18 cellular contexts compared by ENCODE assay signal in genomic region chr3:121803921-121804320, GRCh38. TPM values are rescaled to one million over a fixed set of nuclear protein-coding genes. Genes with fewer than 3 reads are reported as not detected.
DNase-seq lines count a peak whose midpoint lies in the region; ATAC-seq and TF ChIP-seq lines count a peak whose summit lies in the region.
"Had no signal": no experiment of that assay in that cellular context is flagged by ENCODE, and none has a peak within 500 bp of the region (broad histone marks: within the 10 kb centered on the region; RNA-seq: fewer than 3 reads in every experiment).

No MANE protein-coding gene starts in this region.

- no peak overlapping the region for H4K8ac ChIP-seq in mesenchymal stem cell (ENCODE audit: low read length)

- no peak overlapping the region for H3K9ac ChIP-seq in mesenchymal stem cell (ENCODE audit: low read length)

- no peaks in the 10 kb centered on the region for H3K9me3 Mint-ChIP-seq in activated T-cell treated with anti-CD3 and anti-CD28 coated beads, Interleukin-2, amount 50 U/mL, for 72 hours
- H3K9me3 Mint-ChIP-seq: CD14-positive monocyte had no signal

- H2BK15ac ChIP-seq in mesenchymal stem cell (ENCODE audit: low read depth, poor library complexity, severe bottlenecking): no peak overlapping the region

- H3K27me3 Mint-ChIP-seq in activated T-cell treated with anti-CD3 and anti-CD28 coated beads, Interleukin-2, amount 50 U/mL, for 72 hours (ENCODE audit: low read depth): no peaks in the 10 kb centered on the region
- no peaks in the 10 kb centered on the region for H3K27me3 Mint-ChIP-seq in T-helper 17 cell

- H3K36me3 ChIP-seq in mucosa of descending colon (ENCODE audit: low read depth) (no peaks in the 10 kb centered on the region), osteoblast (ENCODE audit: insufficient read depth, low read length) (peaks cover 11% of the 10 kb centered on the region), mesenchymal stem cell (ENCODE audit: control insufficient read depth in 1 of 2, insufficient read depth in 2 of 2, low read depth in 1 of 2, low read length in 2 of 2) (peaks cover 2 to 50% of the 10 kb centered on the region in 2 experiments)

- H3K27ac Mint-ChIP-seq in activated T-cell treated with anti-CD3 and anti-CD28 coated beads, Interleukin-2, amount 50 U/mL, for 72 hours: peak overlapping the region; percentile 16
- peak overlapping the region; percentile 66 for H3K27ac Mint-ChIP-seq in T-helper 17 cell

- H3K27ac ChIP-seq in osteoblast (ENCODE audit: low read depth, low read length) (no peak overlapping the region), foreskin keratinocyte (no peak overlapping the region), mesenchymal stem cell (ENCODE audit: low read length, poor library complexity, severe bottlenecking) (no peak overlapping the region)
- H3K27ac ChIP-seq: A549, RWPE1, SJSA1 had no signal

- no CpG with 5 or more reads among the region's 1 CpG for WGBS in mesenchymal stem cell

- intact Hi-C loops in mucosa of descending colon (cut with DNase I, micrococcal nuclease): no loop called here

- H2AFZ ChIP-seq in osteoblast (ENCODE audit: low read length): no peak overlapping the region
- no peak overlapping the region for H2AFZ ChIP-seq in mesenchymal stem cell (ENCODE audit: low read depth, low read length)

- H3K4ac ChIP-seq in mesenchymal stem cell (ENCODE audit: low read depth in 1 of 2, low read length in 2 of 2): no peak overlapping the region

- TF ChIP-seq CTCF in mucosa of descending colon (IDR thresholded peaks at IDR 0.05): no peak
- no peak for TF ChIP-seq CTCF in osteoblast (IDR thresholded peaks at IDR 0.05; ENCODE audit: extremely low read depth, low read depth, low read length)
- TF ChIP-seq CTCF in foreskin keratinocyte (conservative IDR thresholded peaks at IDR 0.05): no peak

- no peak for ATAC-seq in activated T-cell treated with anti-CD3 and anti-CD28 coated beads, Interleukin-2, amount 50 U/mL, for 72 hours (replicated peaks in 1 of 2)
- ATAC-seq in T-helper 17 cell (no peak), mucosa of descending colon (peak; percentile 87), foreskin keratinocyte (no peak)
- ATAC-seq: A549 had no signal

- peaks cover 8 to 32% of the 10 kb centered on the region in 2 donors for H3K36me3 Mint-ChIP-seq in activated T-cell treated with anti-CD3 and anti-CD28 coated beads, Interleukin-2, amount 50 U/mL, for 72 hours (ENCODE audit: insufficient read depth in 2 of 2)
- peaks cover 12% of the 10 kb centered on the region for H3K36me3 Mint-ChIP-seq in T-helper 17 cell (ENCODE audit: low read depth)

- no peak overlapping the region for H2BK120ac ChIP-seq in mesenchymal stem cell (ENCODE audit: low read depth, low read length)

- no peak overlapping the region for H3K4me3 ChIP-seq in mucosa of descending colon
- no peak overlapping the region for H3K4me3 ChIP-seq in osteoblast (ENCODE audit: insufficient read depth, low read length)
- H3K4me3 ChIP-seq in mesenchymal stem cell (ENCODE audit: insufficient read depth in 1 of 2, low read depth in 1 of 2, low read length in 2 of 2): no peak overlapping the region
- H3K4me3 ChIP-seq: A549, MG63, SJSA1 had no signal

- H4K91ac ChIP-seq in mesenchymal stem cell (ENCODE audit: low read length): no peak overlapping the region

- no peak for DNase-seq in activated T-cell treated with anti-CD3 and anti-CD28 coated beads, Interleukin-2, amount 50 U/mL, for 72 hours
- no peak for DNase-seq in activated T-cell treated with anti-CD3 and anti-CD28 coated beads, Interleukin-2, amount 50 U/mL, for 48 hours
- DNase-seq in T-helper 17 cell: no peak
- no peak for DNase-seq in mucosa of descending colon
- DNase-seq in osteoblast (ENCODE audit: insufficient read length, low spot score, missing footprints): no peak
- no peak for DNase-seq in foreskin keratinocyte
- no peak for DNase-seq in mesenchymal stem cell
- DNase-seq: DND-41, GF-D8, GOT3, KG1, MG63, NCI-H2029, NCI-H510A treated with DMSO at 0.1 percent for 48 hours had no signal

- no peak overlapping the region for H2BK5ac ChIP-seq in mesenchymal stem cell (ENCODE audit: low read depth, low read length, poor library complexity, severe bottlenecking)

- H3K23ac ChIP-seq in mesenchymal stem cell (ENCODE audit: low read length in 2 of 2): no peak overlapping the region

- H3K4me2 ChIP-seq in osteoblast (ENCODE audit: insufficient read depth, low read length): no peak overlapping the region
- no peak overlapping the region for H3K4me2 ChIP-seq in mesenchymal stem cell (ENCODE audit: low read length, poor library complexity, severe bottlenecking)
- H3K4me2 ChIP-seq: A549 had no signal

- H3K27me3 ChIP-seq in osteoblast (ENCODE audit: insufficient read depth, low read length) (no peaks in the 10 kb centered on the region), foreskin keratinocyte (no peaks in the 10 kb centered on the region), mesenchymal stem cell (ENCODE audit: control insufficient read depth in 1 of 2, insufficient read depth in 1 of 2, low read length in 2 of 2) (no peaks in the 10 kb centered on the region)
- H3K27me3 ChIP-seq: MG63, SJSA1 had no signal

- H4K20me1 ChIP-seq in osteoblast (ENCODE audit: insufficient read depth, low read length): no peaks in the 10 kb centered on the region

- no peaks in the 10 kb centered on the region for H3K4me1 Mint-ChIP-seq in activated T-cell treated with anti-CD3 and anti-CD28 coated beads, Interleukin-2, amount 50 U/mL, for 72 hours (ENCODE audit: low read depth)
- H3K4me1 Mint-ChIP-seq in T-helper 17 cell: peaks cover 11% of the 10 kb centered on the region

- peaks cover 2% of the 10 kb centered on the region for H3K79me1 ChIP-seq in mesenchymal stem cell (replicated peaks; ENCODE audit: low read length, poor library complexity, severe bottlenecking)

- no peak overlapping the region for H2BK12ac ChIP-seq in mesenchymal stem cell (ENCODE audit: low read length in 2 of 2)

- no peaks in the 10 kb centered on the region for H3K9me3 ChIP-seq in T-helper 17 cell (ENCODE audit: control insufficient read depth, low read length, poor library complexity, severe bottlenecking)
- H3K9me3 ChIP-seq in mucosa of descending colon: no peaks in the 10 kb centered on the region
- no peaks in the 10 kb centered on the region for H3K9me3 ChIP-seq in osteoblast (ENCODE audit: low read depth, low read length)
- H3K9me3 ChIP-seq in mesenchymal stem cell (ENCODE audit: control insufficient read depth, low read length): no peaks in the 10 kb centered on the region
- H3K9me3 ChIP-seq: A549, MG63, SJSA1 had no signal

- H3K4me1 ChIP-seq in mucosa of descending colon (ENCODE audit: low read depth) (peaks cover 3% of the 10 kb centered on the region), osteoblast (ENCODE audit: insufficient read depth, low read length) (no peaks in the 10 kb centered on the region), foreskin keratinocyte (no peaks in the 10 kb centered on the region), mesenchymal stem cell (ENCODE audit: control insufficient read depth, insufficient read depth, low read depth, low read length) (no peaks in the 10 kb centered on the region)
- H3K4me1 ChIP-seq: A549, SJSA1 had no signal

- H3K14ac ChIP-seq in mesenchymal stem cell (ENCODE audit: low read length in 2 of 2): no peak overlapping the region

- no peak overlapping the region for H2AK5ac ChIP-seq in mesenchymal stem cell (ENCODE audit: low read length, severe bottlenecking)

- no peaks in the 10 kb centered on the region for H3K79me2 ChIP-seq in osteoblast (ENCODE audit: insufficient read depth, low read length)

- H3K4me3 Mint-ChIP-seq in activated T-cell treated with anti-CD3 and anti-CD28 coated beads, Interleukin-2, amount 50 U/mL, for 72 hours: no peak overlapping the region
- H3K4me3 Mint-ChIP-seq in T-helper 17 cell: no peak overlapping the region
- H3K4me3 Mint-ChIP-seq: CD14-positive monocyte had no signal

- H3K18ac ChIP-seq in mesenchymal stem cell (ENCODE audit: low read depth in 1 of 2, low read length in 2 of 2): no peak overlapping the region

RNA-seq across cellular contexts. Expression of gene IQCB1, which starts 30.9 kb away (rescaled TPM):
- total RNA-seq in activated T-cell treated with anti-CD3 and anti-CD28 coated beads, Interleukin-2, amount 50 U/mL, for 72 hours: 10 to 100 TPM; 42.2 to 58.6 TPM
- 10 to 100 TPM; 47.4 to 55.1 TPM for total RNA-seq in T-helper 17 cell
- 10 to 100 TPM; 14.5 to 25.1 (median 22.2) TPM for total RNA-seq in mucosa of descending colon
- total RNA-seq in osteoblast: 15.9 and 16.2 TPM in 2 replicates
- 15.3 and 15.4 TPM in 2 replicates for total RNA-seq in foreskin keratinocyte
- 8.3 and 8.9 TPM in 2 replicates for polyA plus RNA-seq in foreskin keratinocyte
- 5.6 TPM for polyA plus RNA-seq in mesenchymal stem cell (2013, experiment 1 of 2)
- polyA plus RNA-seq in mesenchymal stem cell (2013, experiment 2 of 2): 6.4 TPM

RNA-seq across cellular contexts. Expression of gene EAF2, which starts 31.1 kb away (rescaled TPM):
- 10 to 100 TPM; 14.2 to 17.9 TPM for total RNA-seq in activated T-cell treated with anti-CD3 and anti-CD28 coated beads, Interleukin-2, amount 50 U/mL, for 72 hours
- total RNA-seq in T-helper 17 cell (1 to 10 TPM; 5.5 to 7.6 TPM), mucosa of descending colon (1 to 10 TPM; 5.6 to 8.9 (median 6.7) TPM), osteoblast (1.2 and 1.4 TPM in 2 replicates), foreskin keratinocyte (2.5 and 3.7 TPM in 2 replicates)
- polyA plus RNA-seq in foreskin keratinocyte: 2.7 and 3.9 TPM in 2 replicates
- polyA plus RNA-seq in mesenchymal stem cell (2013, experiment 1 of 2): 1.1 TPM
- polyA plus RNA-seq in mesenchymal stem cell (2013, experiment 2 of 2): 1.5 TPM

RNA-seq across cellular contexts. Expression of gene GOLGB1, which starts 54.4 kb away (rescaled TPM):
- 10 to 100 TPM; 26.5 to 33.1 TPM for total RNA-seq in activated T-cell treated with anti-CD3 and anti-CD28 coated beads, Interleukin-2, amount 50 U/mL, for 72 hours
- total RNA-seq in T-helper 17 cell (10 to 100 TPM; 56.1 to 66.9 TPM), mucosa of descending colon (10 to 100 TPM; 65.1 to 86.9 (median 71.6) TPM), osteoblast (62.2 and 70.6 TPM in 2 replicates), foreskin keratinocyte (31.0 and 32.4 TPM in 2 replicates)
- 9.9 and 10.3 TPM in 2 replicates for polyA plus RNA-seq in foreskin keratinocyte
- 24.9 TPM for polyA plus RNA-seq in mesenchymal stem cell (2013, experiment 1 of 2)
- polyA plus RNA-seq in mesenchymal stem cell (2013, experiment 2 of 2): 23.5 TPM
